ENCODE assay signal across 15 cellular contexts in the genomic region with DNA sequence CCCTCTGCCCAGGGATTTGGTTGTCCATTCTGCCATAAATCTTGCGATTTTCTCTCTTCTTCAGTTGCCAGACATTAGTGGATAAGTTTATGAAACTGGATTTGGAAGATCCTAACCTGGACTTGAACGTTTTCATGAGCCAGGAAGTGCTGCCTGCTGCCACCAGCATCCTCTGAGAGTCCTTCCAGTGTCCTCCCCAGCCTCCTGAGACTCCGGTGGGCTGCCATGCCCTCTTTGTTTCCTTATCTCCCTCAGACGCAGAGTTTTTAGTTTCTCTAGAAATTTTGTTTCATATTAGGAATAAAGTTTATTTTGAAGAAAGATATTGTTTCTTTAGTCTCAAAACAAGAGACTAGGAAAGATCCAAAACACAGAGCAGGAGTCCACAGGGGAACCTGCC. TPM values are rescaled to one million over a fixed set of nuclear protein-coding genes. Genes with fewer than 3 reads are reported as not detected.
DNase-seq lines count a peak whose midpoint lies in the region; ATAC-seq, FAIRE-seq and TF ChIP-seq lines count a peak whose summit lies in the region.
"Had no signal": no experiment of that assay in that cellular context is flagged by ENCODE, and none has a peak within 500 bp of the region (broad histone marks: within the 10 kb centered on the region; RNA-seq: fewer than 3 reads in every experiment).

A gene (plus strand): TSS at position 301 of the 400 bp plus-strand sequence. CDS start 399 bp downstream, outside the sequence.

- H3K27me3 ChIP-seq in esophagus squamous epithelium = no peaks in the 10 kb centered on the region
- H3K27me3 ChIP-seq: Peyer's patch, thyroid gland had no signal

- H3K36me3 Mint-ChIP-seq in activated T-cell treated with anti-CD3 and anti-CD28 coated beads, Interleukin-2, amount 50 U/mL, for 72 hours (ENCODE audit: insufficient read depth in 2 of 2) = peaks cover 8 to 34% of the 10 kb centered on the region in 2 donors
- peaks cover 39% of the 10 kb centered on the region for H3K36me3 Mint-ChIP-seq in T-helper 2 cell treated with Interferon-gamma antibody and Interleukin-4, amounts not matched to agents 5 μg/mL and 100 μg/mL, for 36 hours (ENCODE audit: low read depth)
- H3K36me3 Mint-ChIP-seq in type B pancreatic cell = peaks cover 25% of the 10 kb centered on the region

- H3K4me3 Mint-ChIP-seq in activated T-cell treated with anti-CD3 and anti-CD28 coated beads, Interleukin-2, amount 50 U/mL, for 72 hours = no peak within 1 kb of the TSS
- H3K4me3 Mint-ChIP-seq in T-helper 2 cell treated with Interferon-gamma antibody and Interleukin-4, amounts not matched to agents 5 μg/mL and 100 μg/mL, for 36 hours = no peak within 1 kb of the TSS
- H3K4me3 Mint-ChIP-seq in type B pancreatic cell = no peak within 1 kb of the TSS

- H3K27ac Mint-ChIP-seq in activated T-cell treated with anti-CD3 and anti-CD28 coated beads, Interleukin-2, amount 50 U/mL, for 72 hours = no peak within 1 kb of the TSS
- H3K27ac Mint-ChIP-seq in T-helper 2 cell treated with Interferon-gamma antibody and Interleukin-4, amounts not matched to agents 5 μg/mL and 100 μg/mL, for 36 hours = peak within 1 kb of the TSS; percentile 66
- H3K27ac Mint-ChIP-seq in type B pancreatic cell = peak within 1 kb of the TSS; percentile 62

- no peaks in the 10 kb centered on the region for H3K9me3 Mint-ChIP-seq in activated T-cell treated with anti-CD3 and anti-CD28 coated beads, Interleukin-2, amount 50 U/mL, for 72 hours
- H3K9me3 Mint-ChIP-seq in T-helper 2 cell treated with Interferon-gamma antibody and Interleukin-4, amounts not matched to agents 5 μg/mL and 100 μg/mL, for 36 hours = no peaks in the 10 kb centered on the region
- H3K9me3 Mint-ChIP-seq in type B pancreatic cell = no peaks in the 10 kb centered on the region

- peaks cover 5% of the 10 kb centered on the region for H3K4me1 Mint-ChIP-seq in activated T-cell treated with anti-CD3 and anti-CD28 coated beads, Interleukin-2, amount 50 U/mL, for 72 hours (ENCODE audit: low read depth)
- peaks cover 6% of the 10 kb centered on the region for H3K4me1 Mint-ChIP-seq in T-helper 2 cell treated with Interferon-gamma antibody and Interleukin-4, amounts not matched to agents 5 μg/mL and 100 μg/mL, for 36 hours (ENCODE audit: low read depth)
- H3K4me1 Mint-ChIP-seq in type B pancreatic cell (ENCODE audit: unreplicated experiment) = peaks cover 11% of the 10 kb centered on the region

- H3K4me1 ChIP-seq in kidney (ENCODE audit: control insufficient read depth in 1 of 2, insufficient read depth in 1 of 2, low read depth in 1 of 2, low read length in 2 of 2) (peaks cover 0 to 7% of the 10 kb centered on the region in 2 donors), esophagus squamous epithelium (peaks cover 0 to 28% (median 3%) of the 10 kb centered on the region in 3 donors)
- H3K4me1 ChIP-seq: thyroid gland had no signal

- H3K9me3 ChIP-seq in kidney (ENCODE audit: control insufficient read depth in 1 of 2, low read length in 2 of 2) = no peaks in the 10 kb centered on the region
- no peaks in the 10 kb centered on the region for H3K9me3 ChIP-seq in esophagus squamous epithelium
- H3K9me3 ChIP-seq: Peyer's patch, thyroid gland had no signal

- no peak for ATAC-seq in activated T-cell treated with anti-CD3 and anti-CD28 coated beads, Interleukin-2, amount 50 U/mL, for 72 hours (replicated peaks in 1 of 2)

- intact Hi-C loops in kidney (cut with DNase I) (no loop called here), esophagus squamous epithelium (cut with DNase I) (no loop called here)

- 67 to 77% methylated on average over 4 of the region's 4 CpGs for WGBS in esophagus squamous epithelium, 2 donors

- TF ChIP-seq CTCF in kidney (IDR thresholded peaks at IDR 0.05; ENCODE audit: borderline replicate concordance, extremely low read depth, insufficient read depth) = no peak
- TF ChIP-seq CTCF in type B pancreatic cell (conservative IDR thresholded peaks at IDR 0.05) = no peak
- no peak for TF ChIP-seq CTCF in D721Med (IDR thresholded peaks at IDR 0.05; ENCODE audit: insufficient read depth, missing control alignments)
- TF ChIP-seq CTCF in esophagus squamous epithelium (IDR thresholded peaks at IDR 0.05) = no peak

- H3K27ac ChIP-seq in kidney (ENCODE audit: low read depth in 2 of 2, low read length in 2 of 2) = no peak within 1 kb of the TSS
- peak within 1 kb of the TSS in 2 of 4 donors; percentile 33 to 49 for H3K27ac ChIP-seq in esophagus squamous epithelium
- H3K27ac ChIP-seq: coronary artery, thyroid gland had no signal

- DNase-seq in activated T-cell treated with anti-CD3 and anti-CD28 coated beads, Interleukin-2, amount 50 U/mL, for 72 hours = no peak
- DNase-seq in activated T-cell treated with anti-CD3 and anti-CD28 coated beads for 4 hours (no peak), kidney (peak; percentile 10), type B pancreatic cell (ENCODE audit: extremely low spot score, unreplicated experiment) (no peak), D721Med (ENCODE audit: insufficient read length, low spot score) (no peak), esophagus squamous epithelium (lab: John Stamatoyannopoulos, UW) (no peak)
- DNase-seq in T-helper 2 cell treated with Interferon-gamma antibody and Interleukin-4, amounts not matched to agents 5 μg/mL and 100 μg/mL, for 36 hours (ENCODE audit: low spot score) = no peak
- DNase-seq in stimulated activated naive CD4-positive, alpha-beta T cell (lab: John Stamatoyannopoulos, UW) = no peak
- DNase-seq: NCI-H1694 treated with DMSO at 0.1 percent for 48 hours, NCI-H524 treated with DMSO at 0.1 percent for 48 hours, Peyer's patch, T1000, thyroid gland had no signal

- H3K4me3 ChIP-seq in kidney (ENCODE audit: low read length in 2 of 2) (no peak within 1 kb of the TSS), esophagus squamous epithelium (no peak within 1 kb of the TSS)
- H3K4me3 ChIP-seq: coronary artery, Peyer's patch, thyroid gland had no signal

- no peak for TF ChIP-seq POLR2A in esophagus squamous epithelium (IDR thresholded peaks at IDR 0.05)

- no peaks in the 10 kb centered on the region for H3K27me3 Mint-ChIP-seq in activated T-cell treated with anti-CD3 and anti-CD28 coated beads, Interleukin-2, amount 50 U/mL, for 72 hours (ENCODE audit: low read depth)
- no peaks in the 10 kb centered on the region for H3K27me3 Mint-ChIP-seq in T-helper 2 cell treated with Interferon-gamma antibody and Interleukin-4, amounts not matched to agents 5 μg/mL and 100 μg/mL, for 36 hours (ENCODE audit: low read depth)
- no peaks in the 10 kb centered on the region for H3K27me3 Mint-ChIP-seq in type B pancreatic cell

- H3K36me3 ChIP-seq in kidney (ENCODE audit: control insufficient read depth in 1 of 2, insufficient read depth in 2 of 2, low read length in 2 of 2) (no peaks in the 10 kb centered on the region), esophagus squamous epithelium (peaks cover 0 to 22% (median 0%) of the 10 kb centered on the region in 3 donors)
- H3K36me3 ChIP-seq: Peyer's patch, thyroid gland had no signal

- H3K9ac ChIP-seq in kidney (ENCODE audit: low read length in 2 of 2) = no peak within 1 kb of the TSS

- FAIRE-seq in kidney (lab: Jason Lieb, UNC) (no peak), D721Med (lab: Jason Lieb, UNC) (no peak)
- FAIRE-seq: GM12891 had no signal

RNA-seq across cellular contexts. Expression of the gene that starts here (rescaled TPM):
- total RNA-seq in activated T-cell treated with anti-CD3 and anti-CD28 coated beads, Interleukin-2, amount 50 U/mL, for 72 hours = 10 to 100 TPM; 15.7 to 18.0 TPM
- total RNA-seq in kidney = 6.5 TPM
- polyA plus RNA-seq in kidney (ENCODE audit: insufficient read depth, low read depth, low replicate concordance) = 6.8 TPM
- total RNA-seq in type B pancreatic cell (ENCODE audit: low replicate concordance) = 3.2 and 8.9 TPM in 2 replicates
- 1 to 10 TPM in 2 of 4 donors, under 1 TPM in 2; 0.45 to 2.9 (median 1.1) TPM for total RNA-seq in esophagus squamous epithelium
